ENCODE assay signal across 1 cellular context in genomic region chr2:171956135-171956830, GRCh38.
TF ChIP-seq lines count a peak whose summit lies in the region.

No MANE protein-coding gene starts in this region.

TF ChIP-seq in IMR-90, 13 proteins besides CTCF, POLR2A, EP300 and RAD21:
- TF ChIP-seq RCOR1 (IDR thresholded peaks at IDR 0.05; ENCODE audit: insufficient replicate concordance, low read length) (no peak), MAFK (IDR thresholded peaks at IDR 0.05; ENCODE audit: low read depth, low read length) (no peak), BHLHE40 (IDR thresholded peaks at IDR 0.05; ENCODE audit: low read depth, low read length) (no peak), SMC3 (IDR thresholded peaks at IDR 0.05; ENCODE audit: low read depth, low read length) (no peak), RFX5 (IDR thresholded peaks at IDR 0.05; ENCODE audit: low read depth, low read length) (no peak), CHD1 (IDR thresholded peaks at IDR 0.05; ENCODE audit: low read depth, low read length) (no peak), MXI1 (IDR thresholded peaks at IDR 0.05; ENCODE audit: borderline replicate concordance, low read depth, low read length) (no peak), CEBPB (IDR thresholded peaks at IDR 0.05; ENCODE audit: low read depth, low read length) (no peak)
